In the genomic region with DNA sequence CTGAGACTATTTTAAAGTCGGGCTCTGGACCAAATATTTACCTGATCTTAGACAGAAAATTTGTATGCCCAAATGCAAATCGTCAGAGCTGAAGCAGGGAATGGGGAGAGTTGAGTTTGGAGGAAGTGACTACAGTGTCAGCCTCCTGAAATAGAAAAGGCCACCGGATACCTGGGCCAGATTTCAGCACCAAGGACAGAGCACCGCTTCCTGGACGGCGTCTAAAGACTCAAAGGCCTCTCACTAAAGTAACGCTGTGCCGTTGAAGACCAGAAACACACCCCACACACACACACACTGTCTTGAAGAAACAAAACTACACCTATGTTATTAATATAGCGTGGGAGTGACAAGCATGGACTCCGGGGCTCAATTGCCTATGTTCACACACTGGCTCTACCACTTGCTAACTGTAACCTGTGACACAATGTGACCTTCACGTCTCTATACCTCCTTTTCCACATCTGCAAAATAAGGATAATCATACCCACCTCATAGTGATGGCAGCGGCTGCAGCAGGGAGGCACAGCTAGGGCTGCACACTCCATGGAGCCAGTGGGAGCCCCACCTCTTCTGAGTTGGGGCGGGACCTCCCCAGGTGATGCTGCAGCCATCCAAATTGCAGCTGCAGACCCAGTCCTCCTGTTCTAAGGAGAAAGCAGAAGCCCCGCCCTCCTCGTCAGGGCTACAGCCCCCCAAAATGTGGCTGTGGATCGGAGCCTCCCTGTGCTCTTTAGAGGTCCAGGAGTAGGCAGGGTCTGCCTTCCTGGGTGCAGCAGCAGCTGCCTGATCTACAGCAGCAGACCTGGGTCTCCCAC, we compare ENCODE assay signal across 9 cellular contexts. TPM values are rescaled to one million over a fixed set of nuclear protein-coding genes. Genes with fewer than 3 reads are reported as not detected.
DNase-seq lines count a peak whose midpoint lies in the region; ATAC-seq and TF ChIP-seq lines count a peak whose summit lies in the region.
"Had no signal": no experiment of that assay in that cellular context is flagged by ENCODE, and none has a peak within 500 bp of the region (broad histone marks: within the 10 kb centered on the region; RNA-seq: fewer than 3 reads in every experiment).

No MANE protein-coding gene starts in this region.

- peaks cover 74% of the 10 kb centered on the region for H3K27me3 Mint-ChIP-seq in neural crest cell (ENCODE audit: low read depth)
- H3K27me3 Mint-ChIP-seq in activated T-helper 17 cell treated with anti-CD3 and anti-CD28 coated beads, Interleukin-2, amount 50 U/mL, for 72 hours: peaks cover 21% of the 10 kb centered on the region
- H3K27me3 Mint-ChIP-seq in CD14-positive monocyte (ENCODE audit: low read depth in 3 of 3): peaks cover 5 to 13% (median 9%) of the 10 kb centered on the region in 3 donors

- DNase-seq in AG08396 (ENCODE audit: low spot score): peak; percentile 63
- peak in 56 of 76 experiments; percentile 3 to 67 (median 34) for DNase-seq in HUDEP-2 (lab: John Stamatoyannopoulos, UW; ENCODE audit: unreplicated experiment in 76 of 76)
- peak; percentile 77 for DNase-seq in activated CD4-positive, alpha-beta T cell treated with anti-CD3 and anti-CD28 coated beads for 48 hours
- peak; percentile 34 for DNase-seq in effector CD4-positive, alpha-beta T cell
- DNase-seq in neural crest cell (ENCODE audit: low read depth, low spot score): peak; percentile 81
- no peak for DNase-seq in DMS79 treated with DMSO at 0.1 percent for 48 hours (lab: John Stamatoyannopoulos, UW)
- no peak for DNase-seq in CD14-positive monocyte (ENCODE audit: low spot score)

- no peak overlapping the region for H3K27ac Mint-ChIP-seq in neural crest cell (ENCODE audit: unreplicated experiment)
- no peak overlapping the region for H3K27ac Mint-ChIP-seq in activated T-helper 17 cell treated with anti-CD3 and anti-CD28 coated beads, Interleukin-2, amount 50 U/mL, for 72 hours
- peak overlapping the region in 1 of 7 donors; percentile 42 for H3K27ac Mint-ChIP-seq in CD14-positive monocyte

- no peaks in the 10 kb centered on the region for H3K4me1 Mint-ChIP-seq in neural crest cell
- H3K4me1 Mint-ChIP-seq in activated T-helper 17 cell treated with anti-CD3 and anti-CD28 coated beads, Interleukin-2, amount 50 U/mL, for 72 hours: peaks cover 3% of the 10 kb centered on the region
- no peaks in the 10 kb centered on the region for H3K4me1 Mint-ChIP-seq in CD14-positive monocyte

- no peak overlapping the region for H3K4me3 Mint-ChIP-seq in neural crest cell
- no peak overlapping the region for H3K4me3 Mint-ChIP-seq in activated T-helper 17 cell treated with anti-CD3 and anti-CD28 coated beads, Interleukin-2, amount 50 U/mL, for 72 hours
- H3K4me3 Mint-ChIP-seq in CD14-positive monocyte: no peak overlapping the region

- no peaks in the 10 kb centered on the region for H3K36me3 Mint-ChIP-seq in neural crest cell (ENCODE audit: low read depth)
- H3K36me3 Mint-ChIP-seq in activated T-helper 17 cell treated with anti-CD3 and anti-CD28 coated beads, Interleukin-2, amount 50 U/mL, for 72 hours (ENCODE audit: low read depth): no peaks in the 10 kb centered on the region
- H3K36me3 Mint-ChIP-seq in CD14-positive monocyte: no peaks in the 10 kb centered on the region

- TF ChIP-seq CTCF in neural crest cell (conservative IDR thresholded peaks at IDR 0.05) (no peak), CD14-positive monocyte (IDR thresholded peaks at IDR 0.05) (no peak)

- no peak for ATAC-seq in activated T-helper 17 cell treated with anti-CD3 and anti-CD28 coated beads, Interleukin-2, amount 50 U/mL, for 72 hours (replicated peaks)

- H3K9me3 Mint-ChIP-seq in neural crest cell (no peaks in the 10 kb centered on the region), CD14-positive monocyte (peaks cover 0 to 2% (median 0%) of the 10 kb centered on the region in 7 donors)
- H3K9me3 Mint-ChIP-seq in activated T-helper 17 cell treated with anti-CD3 and anti-CD28 coated beads, Interleukin-2, amount 50 U/mL, for 72 hours: no peaks in the 10 kb centered on the region

- intact Hi-C loops in CD14-positive monocyte (cut with micrococcal nuclease): no loop called here

RNA-seq across cellular contexts. Expression of a gene that starts 35.6 kb away (rescaled TPM):
- total RNA-seq in neural crest cell: not detected in 2 replicates
- not detected for total RNA-seq in activated T-helper 17 cell treated with anti-CD3 and anti-CD28 coated beads, Interleukin-2, amount 50 U/mL, for 72 hours
- polyA plus RNA-seq in CD14-positive monocyte: not detected
- total RNA-seq: breast epithelium had no signal

RNA-seq across cellular contexts. Expression of a gene that starts 38.3 kb away (rescaled TPM):
- not detected in 2 replicates for total RNA-seq in neural crest cell
- not detected for total RNA-seq in activated T-helper 17 cell treated with anti-CD3 and anti-CD28 coated beads, Interleukin-2, amount 50 U/mL, for 72 hours
- polyA plus RNA-seq in CD14-positive monocyte: not detected

RNA-seq across cellular contexts. Expression of a gene that starts 54.3 kb away (rescaled TPM):
- not detected in 2 replicates for total RNA-seq in neural crest cell
- not detected for total RNA-seq in activated T-helper 17 cell treated with anti-CD3 and anti-CD28 coated beads, Interleukin-2, amount 50 U/mL, for 72 hours
- not detected for polyA plus RNA-seq in CD14-positive monocyte
- total RNA-seq: breast epithelium had no signal

Comparison
In these comparisons a context has a peak if more than half of its experiments do, and no peak if none do; other contexts are left out.
1. DNase-seq: peak in AG08396 (single experiment), HUDEP-2 (56 of 76), activated CD4-positive, alpha-beta T cell treated with anti-CD3 and anti-CD28 coated beads for 48 hours (single experiment), effector CD4-positive, alpha-beta T cell (single experiment) and neural crest cell (single experiment); none in DMS79 treated with DMSO at 0.1 percent for 48 hours (single experiment) and CD14-positive monocyte (single experiment).